8 cellular contexts compared by ENCODE assay signal in genomic region chr3:104564045-104564643, GRCh38.
DNase-seq lines count a peak whose midpoint lies in the region; ATAC-seq, FAIRE-seq and TF ChIP-seq lines count a peak whose summit lies in the region.

No MANE protein-coding gene starts in this region.

- 94% methylated on average over 3 of the region's 6 CpGs for WGBS in mesenchymal stem cell

- no peak for DNase-seq in D721Med (ENCODE audit: insufficient read length, low spot score)
- peak; percentile 88 for DNase-seq in Karpas-422
- DNase-seq in WERI-Rb-1, result peak; percentile 56
- peak; percentile 25 to 35 for DNase-seq in central memory CD8-positive, alpha-beta T cell (ENCODE audit: low spot score in 2 of 2)
- peak; percentile 34 for DNase-seq in mesenchymal stem cell
- DNase-seq in stimulated activated naive CD8-positive, alpha-beta T cell treated with anti-CD3 and anti-CD28 coated beads, Interleukin-15, Interleukin-2, amounts not matched to agents 100 U/mL and 50 U/mL, for 24 hours, result peak; percentile 64

- TF ChIP-seq CTCF in D721Med (IDR thresholded peaks at IDR 0.05; ENCODE audit: insufficient read depth, missing control alignments), result peak; percentile 52
- TF ChIP-seq CTCF in WERI-Rb-1 (IDR thresholded peaks at IDR 0.05; ENCODE audit: low read depth, low read length), result peak; percentile 53

- no peaks in the 10 kb centered on the region for H3K9me3 Mint-ChIP-seq in central memory CD8-positive, alpha-beta T cell

- no peak overlapping the region for H3K4ac ChIP-seq in mesenchymal stem cell (ENCODE audit: low read depth in 1 of 2, low read length in 2 of 2)

- peaks cover 2% of the 10 kb centered on the region for H3K36me3 Mint-ChIP-seq in central memory CD8-positive, alpha-beta T cell (ENCODE audit: insufficient read depth)

- H3K4me2 ChIP-seq in Karpas-422 (ENCODE audit: low read depth, low read length, poor library complexity, severe bottlenecking) (no peak overlapping the region), mesenchymal stem cell (ENCODE audit: low read length, poor library complexity, severe bottlenecking) (no peak overlapping the region)

- no peak overlapping the region for H2BK5ac ChIP-seq in mesenchymal stem cell (ENCODE audit: low read depth, low read length, poor library complexity, severe bottlenecking)

- H3K9me3 ChIP-seq in Karpas-422 (ENCODE audit: low read length), result no peaks in the 10 kb centered on the region
- no peaks in the 10 kb centered on the region for H3K9me3 ChIP-seq in WERI-Rb-1 (ENCODE audit: severe bottlenecking)
- H3K9me3 ChIP-seq in mesenchymal stem cell (ENCODE audit: control insufficient read depth, low read length), result no peaks in the 10 kb centered on the region

- H2AFZ ChIP-seq in Karpas-422 (ENCODE audit: low read length) (no peak overlapping the region), mesenchymal stem cell (ENCODE audit: low read depth, low read length) (no peak overlapping the region)

- H2AK5ac ChIP-seq in mesenchymal stem cell (ENCODE audit: low read length, severe bottlenecking), result no peak overlapping the region

- no peak overlapping the region for H2BK12ac ChIP-seq in mesenchymal stem cell (ENCODE audit: low read length in 2 of 2)

- no peak overlapping the region for H4K91ac ChIP-seq in mesenchymal stem cell (ENCODE audit: low read length)

- no peak overlapping the region for H3K18ac ChIP-seq in mesenchymal stem cell (ENCODE audit: low read depth in 1 of 2, low read length in 2 of 2)

- H3K79me1 ChIP-seq in mesenchymal stem cell (replicated peaks; ENCODE audit: low read length, poor library complexity, severe bottlenecking), result no peaks in the 10 kb centered on the region

- H3K9ac ChIP-seq in Karpas-422 (ENCODE audit: low read length) (no peak overlapping the region), mesenchymal stem cell (ENCODE audit: low read length) (no peak overlapping the region)

- peaks cover 4% of the 10 kb centered on the region; the same call in 1 of the 2 replicates for H3K4me1 ChIP-seq in Karpas-422 (ENCODE audit: low read length)
- no peaks in the 10 kb centered on the region for H3K4me1 ChIP-seq in mesenchymal stem cell (ENCODE audit: control insufficient read depth, insufficient read depth, low read depth, low read length)

- no peak overlapping the region for H3K14ac ChIP-seq in mesenchymal stem cell (ENCODE audit: low read length in 2 of 2)

- H2BK120ac ChIP-seq in mesenchymal stem cell (ENCODE audit: low read depth, low read length), result no peak overlapping the region

- ATAC-seq in central memory CD8-positive, alpha-beta T cell (replicated peaks; ENCODE audit: extremely low read depth, poor library complexity, severe bottlenecking), result no peak
- no peak for ATAC-seq in stimulated activated naive CD8-positive, alpha-beta T cell treated with anti-CD3 and anti-CD28 coated beads, Interleukin-15, Interleukin-2, amounts not matched to agents 100 U/mL and 50 U/mL, for 24 hours
- ATAC-seq in HG03520 (IDR thresholded peaks at IDR 0.05; ENCODE audit: unreplicated experiment) (no peak), GM19351 (IDR thresholded peaks at IDR 0.05; ENCODE audit: unreplicated experiment) (no peak)

- H2BK15ac ChIP-seq in mesenchymal stem cell (ENCODE audit: low read depth, poor library complexity, severe bottlenecking), result no peak overlapping the region

- H3K23ac ChIP-seq in mesenchymal stem cell (ENCODE audit: low read length in 2 of 2), result no peak overlapping the region

- H3K9me2 ChIP-seq in Karpas-422 (replicated peaks; ENCODE audit: insufficient read depth, low read length), result no peaks in the 10 kb centered on the region

- H3K79me2 ChIP-seq in Karpas-422 (ENCODE audit: low read length), result no peaks in the 10 kb centered on the region

- H3K27ac ChIP-seq in Karpas-422 (ENCODE audit: low read length) (no peak overlapping the region), WERI-Rb-1 (no peak overlapping the region), mesenchymal stem cell (ENCODE audit: low read length, poor library complexity, severe bottlenecking) (no peak overlapping the region)

- H4K8ac ChIP-seq in mesenchymal stem cell (ENCODE audit: low read length), result no peak overlapping the region

- H3K4me1 Mint-ChIP-seq in central memory CD8-positive, alpha-beta T cell, result peaks cover 6% of the 10 kb centered on the region

- no peak overlapping the region for H3K4me3 ChIP-seq in Karpas-422 (ENCODE audit: low read length)
- H3K4me3 ChIP-seq in WERI-Rb-1 (ENCODE audit: low read depth, low read length), result no peak overlapping the region
- H3K4me3 ChIP-seq in mesenchymal stem cell (ENCODE audit: insufficient read depth in 1 of 2, low read depth in 1 of 2, low read length in 2 of 2), result no peak overlapping the region

- no peak overlapping the region for H3K4me3 Mint-ChIP-seq in central memory CD8-positive, alpha-beta T cell

- no peaks in the 10 kb centered on the region for H3K36me3 ChIP-seq in Karpas-422 (ENCODE audit: insufficient read depth, low read length)
- H3K36me3 ChIP-seq in WERI-Rb-1, result no peaks in the 10 kb centered on the region
- no peaks in the 10 kb centered on the region for H3K36me3 ChIP-seq in mesenchymal stem cell (ENCODE audit: control insufficient read depth in 1 of 2, insufficient read depth in 2 of 2, low read depth in 1 of 2, low read length in 2 of 2)

- no peak for FAIRE-seq in D721Med (lab: Jason Lieb, UNC)

- no peaks in the 10 kb centered on the region for H4K20me1 ChIP-seq in Karpas-422 (ENCODE audit: insufficient read depth, low read depth, low read length)

- no peaks in the 10 kb centered on the region for H3K27me3 ChIP-seq in Karpas-422 (ENCODE audit: low read length)
- H3K27me3 ChIP-seq in WERI-Rb-1 (ENCODE audit: insufficient read depth, low read depth, severe bottlenecking), result no peaks in the 10 kb centered on the region
- H3K27me3 ChIP-seq in mesenchymal stem cell (ENCODE audit: control insufficient read depth in 1 of 2, insufficient read depth in 1 of 2, low read length in 2 of 2), result no peaks in the 10 kb centered on the region

- H3K27ac Mint-ChIP-seq in central memory CD8-positive, alpha-beta T cell (ENCODE audit: low read depth), result no peak overlapping the region

- peaks cover under 1% of the 10 kb centered on the region for H3K27me3 Mint-ChIP-seq in central memory CD8-positive, alpha-beta T cell
